In genomic region chr14:96592591-96593388, GRCh38 we compare ENCODE assay signal across 8 cellular contexts.
DNase-seq lines count a peak whose midpoint lies in the region; ATAC-seq lines count a peak whose summit lies in the region.

No MANE protein-coding gene starts in this region.

- H3K9me3 Mint-ChIP-seq in T-helper 1 cell treated with Interleukin-12 subunit alpha and Interleukin-12 subunit beta and Interleukin-4 antibody, amounts not matched to agents 30 μg/mL and 1 μg/mL, for 36 hours = no peaks in the 10 kb centered on the region

- no peaks in the 10 kb centered on the region for H3K4me1 ChIP-seq in iPS-15b (ENCODE audit: control insufficient read depth, insufficient read depth, low read length)

- H3K9ac ChIP-seq in iPS-15b (ENCODE audit: low read depth, low read length) = no peak overlapping the region

- H3K4me3 ChIP-seq in iPS-15b (ENCODE audit: low read depth, low read length) = peak overlapping the region; percentile 70

- H3K9me3 ChIP-seq in iPS-15b (ENCODE audit: control insufficient read depth, insufficient read depth, low read length) = no peaks in the 10 kb centered on the region

- H3K27me3 ChIP-seq in iPS-15b (ENCODE audit: control insufficient read depth, insufficient read depth, low read length) = peaks cover 23% of the 10 kb centered on the region

- peaks cover 21% of the 10 kb centered on the region for H3K27me3 Mint-ChIP-seq in T-helper 1 cell treated with Interleukin-12 subunit alpha and Interleukin-12 subunit beta and Interleukin-4 antibody, amounts not matched to agents 30 μg/mL and 1 μg/mL, for 36 hours (ENCODE audit: low read depth)

- ATAC-seq in HG02642 (IDR thresholded peaks at IDR 0.05; ENCODE audit: poor library complexity, unreplicated experiment) = peak; percentile 93

- H3K4me1 Mint-ChIP-seq in T-helper 1 cell treated with Interleukin-12 subunit alpha and Interleukin-12 subunit beta and Interleukin-4 antibody, amounts not matched to agents 30 μg/mL and 1 μg/mL, for 36 hours (ENCODE audit: low read depth) = peaks cover 7% of the 10 kb centered on the region

- H3K4me3 Mint-ChIP-seq in T-helper 1 cell treated with Interleukin-12 subunit alpha and Interleukin-12 subunit beta and Interleukin-4 antibody, amounts not matched to agents 30 μg/mL and 1 μg/mL, for 36 hours = peak overlapping the region; percentile 67

- no peaks in the 10 kb centered on the region for H3K36me3 ChIP-seq in iPS-15b (ENCODE audit: control insufficient read depth, insufficient read depth, low read length)

- H3K27ac Mint-ChIP-seq in T-helper 1 cell treated with Interleukin-12 subunit alpha and Interleukin-12 subunit beta and Interleukin-4 antibody, amounts not matched to agents 30 μg/mL and 1 μg/mL, for 36 hours = no peak overlapping the region

- DNase-seq in ELR (ENCODE audit: low read depth) (peak; percentile 18), anterior cingulate cortex (lab: John Stamatoyannopoulos, UW) (peak in 37 of 58 donors; percentile 7 to 55 (median 27)), HT-29 (ENCODE audit: low spot score) (no peak), HCEC 1CT (no peak)
- peak; percentile 34 to 38 for DNase-seq in stimulated activated CD4-positive, alpha-beta T cell treated with anti-CD3 and anti-CD28 coated beads, Interleukin-1b, Interleukin-23, amount 100 ng/mL, for 1 hour (ENCODE audit: low read depth in 2 of 2)

- H3K36me3 Mint-ChIP-seq in T-helper 1 cell treated with Interleukin-12 subunit alpha and Interleukin-12 subunit beta and Interleukin-4 antibody, amounts not matched to agents 30 μg/mL and 1 μg/mL, for 36 hours (ENCODE audit: low read depth) = no peaks in the 10 kb centered on the region

Comparison
In these comparisons a context has a peak if more than half of its experiments do, and no peak if none do; other contexts are left out.
1. DNase-seq: peak in ELR (single experiment), anterior cingulate cortex (37 of 58) and stimulated activated CD4-positive, alpha-beta T cell treated with anti-CD3 and anti-CD28 coated beads, Interleukin-1b, Interleukin-23, amount 100 ng/mL, for 1 hour (2 of 2); none in HT-29 (single experiment) and HCEC 1CT (single experiment).